Comparison of ENCODE assay signal across 23 cellular contexts in genomic region chr3:60313382-60313781, GRCh38.
"Had no signal": no experiment of that assay in that cellular context is flagged by ENCODE, and none has a peak within 500 bp of the region (broad histone marks: within the 10 kb centered on the region; RNA-seq: fewer than 3 reads in every experiment).

No MANE protein-coding gene starts in this region.

- DNase-seq: IMR-90, Karpas-422, KG1, MG63, NCI-H1092, NCI-H1436, NCI-H187, NCI-H2029, NCI-H2081 treated with DMSO at 0.1 percent for 48 hours, NCI-H2171, NCI-H226, NCI-H446, NCI-H510A, NCI-H524 treated with DMSO at 0.1 percent for 48 hours, NCI-H69, NCI-H774, Right ventricle myocardium superior, RPMI8226, SIG-M5 had no signal

- H3K27ac ChIP-seq: SJSA1, SK-N-MC had no signal

- H3K4me3 ChIP-seq: MG63, SJSA1, SK-N-MC had no signal

- ATAC-seq: HepG2 had no signal

- H3K9me3 ChIP-seq: MG63, SJSA1 had no signal

- FAIRE-seq: HepG2, RCC 7860 had no signal

- H3K27me3 ChIP-seq: MG63, SJSA1 had no signal

- H3K4me1 ChIP-seq: SJSA1 had no signal

- H3K36me3 ChIP-seq: MG63, SJSA1 had no signal
